2 cellular contexts compared by ENCODE assay signal in the genomic region with DNA sequence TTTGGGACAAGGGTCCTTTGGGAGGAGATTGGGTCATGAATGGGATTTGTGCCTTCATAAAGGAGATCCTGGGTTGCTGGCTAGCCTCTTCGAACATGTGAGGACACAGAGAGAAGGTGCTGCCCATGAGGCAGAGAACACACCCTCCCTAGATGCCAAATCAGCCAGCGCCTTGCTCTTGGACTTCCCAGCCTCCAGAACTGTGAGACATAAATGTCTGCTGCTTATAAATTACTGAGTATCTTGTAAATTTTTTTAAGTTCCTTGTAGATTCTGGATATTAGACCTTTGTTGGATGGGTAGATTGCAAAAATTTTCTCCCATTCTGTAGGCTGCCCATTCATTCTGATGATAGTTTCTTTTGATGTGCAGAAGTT.
TF ChIP-seq lines count a peak whose summit lies in the region.

No MANE protein-coding gene starts in this region.

TF ChIP-seq in HepG2, 621 proteins besides CTCF, POLR2A, EP300 and RAD21:
- TF ChIP-seq TEF (CRISPR knock-in tag; IDR thresholded peaks at IDR 0.05) (no peak), ZNF44 (CRISPR knock-in tag; IDR thresholded peaks at IDR 0.05) (no peak), ZNF564 (CRISPR knock-in tag; IDR thresholded peaks at IDR 0.05) (peak; percentile 92; the same call in 1 of the 2 replicates)
- TF ChIP-seq, protein P1, sequence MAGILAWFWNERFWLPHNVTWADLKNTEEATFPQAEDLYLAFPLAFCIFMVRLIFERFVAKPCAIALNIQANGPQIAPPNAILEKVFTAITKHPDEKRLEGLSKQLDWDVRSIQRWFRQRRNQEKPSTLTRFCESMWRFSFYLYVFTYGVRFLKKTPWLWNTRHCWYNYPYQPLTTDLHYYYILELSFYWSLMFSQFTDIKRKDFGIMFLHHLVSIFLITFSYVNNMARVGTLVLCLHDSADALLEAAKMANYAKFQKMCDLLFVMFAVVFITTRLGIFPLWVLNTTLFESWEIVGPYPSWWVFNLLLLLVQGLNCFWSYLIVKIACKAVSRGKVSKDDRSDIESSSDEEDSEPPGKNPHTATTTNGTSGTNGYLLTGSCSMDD (CRISPR knock-in tag; IDR thresholded peaks at IDR 0.05): no peak

TF ChIP-seq in GM12878, 131 proteins besides CTCF, POLR2A, EP300 and RAD21:
- TF ChIP-seq BMI1 (IDR thresholded peaks at IDR 0.05; ENCODE audit: borderline replicate concordance): no peak
- no peak for TF ChIP-seq BCL11A (IDR thresholded peaks at IDR 0.05; ENCODE audit: low read depth, low read length)
- no peak for TF ChIP-seq CHD4 (IDR thresholded peaks at IDR 0.05)
- TF ChIP-seq SREBF2 (IDR thresholded peaks at IDR 0.05; ENCODE audit: low read length): no peak
- no peak for TF ChIP-seq NR2C2 (IDR thresholded peaks at IDR 0.05; ENCODE audit: borderline replicate concordance, control insufficient read depth, insufficient read length, low read depth)
- no peak for TF ChIP-seq HCFC1 (IDR thresholded peaks at IDR 0.05; ENCODE audit: low read length)
- no peak for TF ChIP-seq IKZF1 (conservative IDR thresholded peaks at IDR 0.05)
- TF ChIP-seq, protein P2, sequence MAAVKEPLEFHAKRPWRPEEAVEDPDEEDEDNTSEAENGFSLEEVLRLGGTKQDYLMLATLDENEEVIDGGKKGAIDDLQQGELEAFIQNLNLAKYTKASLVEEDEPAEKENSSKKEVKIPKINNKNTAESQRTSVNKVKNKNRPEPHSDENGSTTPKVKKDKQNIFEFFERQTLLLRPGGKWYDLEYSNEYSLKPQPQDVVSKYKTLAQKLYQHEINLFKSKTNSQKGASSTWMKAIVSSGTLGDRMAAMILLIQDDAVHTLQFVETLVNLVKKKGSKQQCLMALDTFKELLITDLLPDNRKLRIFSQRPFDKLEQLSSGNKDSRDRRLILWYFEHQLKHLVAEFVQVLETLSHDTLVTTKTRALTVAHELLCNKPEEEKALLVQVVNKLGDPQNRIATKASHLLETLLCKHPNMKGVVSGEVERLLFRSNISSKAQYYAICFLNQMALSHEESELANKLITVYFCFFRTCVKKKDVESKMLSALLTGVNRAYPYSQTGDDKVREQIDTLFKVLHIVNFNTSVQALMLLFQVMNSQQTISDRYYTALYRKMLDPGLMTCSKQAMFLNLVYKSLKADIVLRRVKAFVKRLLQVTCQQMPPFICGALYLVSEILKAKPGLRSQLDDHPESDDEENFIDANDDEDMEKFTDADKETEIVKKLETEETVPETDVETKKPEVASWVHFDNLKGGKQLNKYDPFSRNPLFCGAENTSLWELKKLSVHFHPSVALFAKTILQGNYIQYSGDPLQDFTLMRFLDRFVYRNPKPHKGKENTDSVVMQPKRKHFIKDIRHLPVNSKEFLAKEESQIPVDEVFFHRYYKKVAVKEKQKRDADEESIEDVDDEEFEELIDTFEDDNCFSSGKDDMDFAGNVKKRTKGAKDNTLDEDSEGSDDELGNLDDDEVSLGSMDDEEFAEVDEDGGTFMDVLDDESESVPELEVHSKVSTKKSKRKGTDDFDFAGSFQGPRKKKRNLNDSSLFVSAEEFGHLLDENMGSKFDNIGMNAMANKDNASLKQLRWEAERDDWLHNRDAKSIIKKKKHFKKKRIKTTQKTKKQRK (IDR thresholded peaks at IDR 0.05; ENCODE audit: low read depth, low read length): no peak
- TF ChIP-seq BCL3 (IDR thresholded peaks at IDR 0.05; ENCODE audit: borderline replicate concordance, insufficient read depth, low read depth, low read length, poor library complexity, severe bottlenecking): no peak
- TF ChIP-seq CUX1 (IDR thresholded peaks at IDR 0.05; ENCODE audit: insufficient replicate concordance, low read depth, low read length): no peak
- no peak for TF ChIP-seq POU2F2 (IDR thresholded peaks at IDR 0.05; ENCODE audit: borderline replicate concordance, low read depth, low read length)
- TF ChIP-seq MXI1 (IDR thresholded peaks at IDR 0.05; ENCODE audit: low read depth, low read length): no peak
- TF ChIP-seq, protein P3, sequence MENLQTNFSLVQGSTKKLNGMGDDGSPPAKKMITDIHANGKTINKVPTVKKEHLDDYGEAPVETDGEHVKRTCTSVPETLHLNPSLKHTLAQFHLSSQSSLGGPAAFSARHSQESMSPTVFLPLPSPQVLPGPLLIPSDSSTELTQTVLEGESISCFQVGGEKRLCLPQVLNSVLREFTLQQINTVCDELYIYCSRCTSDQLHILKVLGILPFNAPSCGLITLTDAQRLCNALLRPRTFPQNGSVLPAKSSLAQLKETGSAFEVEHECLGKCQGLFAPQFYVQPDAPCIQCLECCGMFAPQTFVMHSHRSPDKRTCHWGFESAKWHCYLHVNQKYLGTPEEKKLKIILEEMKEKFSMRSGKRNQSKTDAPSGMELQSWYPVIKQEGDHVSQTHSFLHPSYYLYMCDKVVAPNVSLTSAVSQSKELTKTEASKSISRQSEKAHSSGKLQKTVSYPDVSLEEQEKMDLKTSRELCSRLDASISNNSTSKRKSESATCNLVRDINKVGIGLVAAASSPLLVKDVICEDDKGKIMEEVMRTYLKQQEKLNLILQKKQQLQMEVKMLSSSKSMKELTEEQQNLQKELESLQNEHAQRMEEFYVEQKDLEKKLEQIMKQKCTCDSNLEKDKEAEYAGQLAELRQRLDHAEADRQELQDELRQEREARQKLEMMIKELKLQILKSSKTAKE (IDR thresholded peaks at IDR 0.05; ENCODE audit: low read depth, poor library complexity, severe bottlenecking): no peak
- no peak for TF ChIP-seq IRF3 (IDR thresholded peaks at IDR 0.05)
- no peak for TF ChIP-seq CREB1 (IDR thresholded peaks at IDR 0.05; ENCODE audit: low read depth)
- TF ChIP-seq SIN3A (IDR thresholded peaks at IDR 0.05; ENCODE audit: low read depth, low read length): no peak
- TF ChIP-seq, protein P4, sequence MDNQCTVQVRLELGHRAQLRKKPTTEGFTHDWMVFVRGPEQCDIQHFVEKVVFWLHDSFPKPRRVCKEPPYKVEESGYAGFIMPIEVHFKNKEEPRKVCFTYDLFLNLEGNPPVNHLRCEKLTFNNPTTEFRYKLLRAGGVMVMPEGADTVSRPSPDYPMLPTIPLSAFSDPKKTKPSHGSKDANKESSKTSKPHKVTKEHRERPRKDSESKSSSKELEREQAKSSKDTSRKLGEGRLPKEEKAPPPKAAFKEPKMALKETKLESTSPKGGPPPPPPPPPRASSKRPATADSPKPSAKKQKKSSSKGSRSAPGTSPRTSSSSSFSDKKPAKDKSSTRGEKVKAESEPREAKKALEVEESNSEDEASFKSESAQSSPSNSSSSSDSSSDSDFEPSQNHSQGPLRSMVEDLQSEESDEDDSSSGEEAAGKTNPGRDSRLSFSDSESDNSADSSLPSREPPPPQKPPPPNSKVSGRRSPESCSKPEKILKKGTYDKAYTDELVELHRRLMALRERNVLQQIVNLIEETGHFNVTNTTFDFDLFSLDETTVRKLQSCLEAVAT (IDR thresholded peaks at IDR 0.05): no peak
- no peak for TF ChIP-seq CEBPB (IDR thresholded peaks at IDR 0.05; ENCODE audit: borderline replicate concordance in 1 of 2, low read depth in 2 of 2, low read length in 2 of 2)
